ENCODE assay signal across 36 cellular contexts in the genomic region with DNA sequence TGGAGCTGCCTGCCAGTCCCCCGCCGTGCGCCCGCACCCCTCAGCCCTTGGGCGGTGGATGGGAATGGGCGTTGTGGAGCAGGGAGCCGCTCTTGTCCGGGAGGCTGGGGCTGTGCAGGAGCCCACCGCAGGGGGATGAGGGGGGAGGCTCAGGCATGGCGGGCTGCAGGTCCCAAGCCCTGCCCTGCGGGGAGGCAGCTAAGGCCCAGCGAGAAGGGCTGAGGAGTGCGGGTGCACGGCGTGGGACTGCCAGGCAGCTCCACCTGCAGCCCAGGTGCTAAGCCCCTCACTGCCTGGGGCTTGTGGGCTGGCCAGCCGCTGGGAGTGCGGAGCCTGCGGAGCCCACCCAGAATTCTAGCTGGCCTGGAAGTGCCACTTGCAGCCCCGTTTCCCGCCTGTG.
"Had no signal": no experiment of that assay in that cellular context is flagged by ENCODE, and none has a peak within 500 bp of the region (broad histone marks: within the 10 kb centered on the region; RNA-seq: fewer than 3 reads in every experiment).

No MANE protein-coding gene starts in this region.

- H3K4me1 Mint-ChIP-seq: activated B cell treated with CpG ODN at 0.5 μM for 24 hours; activated CD4-positive, alpha-beta T cell treated with anti-CD3 and anti-CD28 coated beads, Interleukin-2, amount 10 ng/mL, durations not matched to agents 24 days and 14 days; activated naive CD4-positive, alpha-beta T cell treated with anti-CD3 and anti-CD28 coated beads, Interleukin-2, amount 50 U/mL, for 24 hours; activated naive CD8-positive, alpha-beta T cell treated with anti-CD3 and anti-CD28 coated beads, Interleukin-2, amount 10 ng/mL, durations not matched to agents 7 days and 5 days; activated naive CD8-positive, alpha-beta T cell treated with anti-CD3 and anti-CD28 coated beads, Interleukin-2, amount 50 U/mL, for 24 hours; activated T-helper 17 cell treated with anti-CD3 and anti-CD28 coated beads, Interleukin-2, amount 50 U/mL, for 72 hours; central memory CD8-positive, alpha-beta T cell had no signal

- H3K9me3 Mint-ChIP-seq: activated CD8-positive, alpha-beta T cell treated with anti-CD3 and anti-CD28 coated beads for 36 hours; activated T-helper 1 cell treated with anti-CD3 and anti-CD28 coated beads, Interleukin-12 subunit alpha, Interleukin-12 subunit beta, Interleukin-2, Interleukin-4 antibody, amounts not matched to agents 30 ng/mL and 10 ng/mL and 1 ng/mL, durations not matched to agents 14 hours and 24 hours and 36 hours; T-helper 1 cell treated with Interleukin-12 subunit alpha and Interleukin-12 subunit beta and Interleukin-4 antibody, amounts not matched to agents 30 μg/mL and 1 μg/mL, for 36 hours had no signal

- H3K27ac ChIP-seq: ascending aorta, cardiac muscle cell, VCaP had no signal

- H3K27ac Mint-ChIP-seq: activated B cell treated with CpG ODN at 0.5 μM for 24 hours; activated CD4-positive, alpha-beta memory T cell treated with anti-CD3 and anti-CD28 coated beads for 36 hours; activated CD4-positive, alpha-beta T cell treated with anti-CD3 and anti-CD28 coated beads, Interleukin-2, amount 10 ng/mL, durations not matched to agents 24 days and 14 days; activated CD8-positive, alpha-beta T cell treated with anti-CD3 and anti-CD28 coated beads for 36 hours; activated naive CD4-positive, alpha-beta T cell treated with anti-CD3 and anti-CD28 coated beads for 36 hours; activated naive CD4-positive, alpha-beta T cell treated with anti-CD3 and anti-CD28 coated beads, Interleukin-2, amount 50 U/mL, for 24 hours; activated naive CD8-positive, alpha-beta T cell; activated naive CD8-positive, alpha-beta T cell treated with anti-CD3 and anti-CD28 coated beads, Interleukin-2, amount 10 ng/mL, durations not matched to agents 7 days and 5 days; activated naive CD8-positive, alpha-beta T cell treated with anti-CD3 and anti-CD28 coated beads, Interleukin-2, amount 50 U/mL, for 24 hours; activated T-cell treated with anti-CD3 and anti-CD28 coated beads, Interleukin-2, amount 50 U/mL, for 72 hours; activated T-helper 1 cell treated with anti-CD3 and anti-CD28 coated beads, Interleukin-12 subunit alpha, Interleukin-12 subunit beta, Interleukin-2, Interleukin-4 antibody, amounts not matched to agents 30 ng/mL and 10 ng/mL and 1 ng/mL, durations not matched to agents 14 hours and 24 hours and 36 hours; activated T-helper 17 cell treated with anti-CD3 and anti-CD28 coated beads, Interleukin-2, amount 50 U/mL, for 72 hours; brain; T-helper 1 cell treated with Interleukin-12 subunit alpha and Interleukin-12 subunit beta and Interleukin-4 antibody, amounts not matched to agents 30 μg/mL and 1 μg/mL, for 36 hours; T-helper 2 cell treated with Interferon-gamma antibody and Interleukin-4, amounts not matched to agents 5 μg/mL and 100 μg/mL, for 36 hours had no signal

- H3K27me3 Mint-ChIP-seq: activated B cell treated with CpG ODN at 0.5 μM for 24 hours; activated CD4-positive, alpha-beta memory T cell treated with anti-CD3 and anti-CD28 coated beads for 36 hours; activated CD4-positive, alpha-beta T cell treated with anti-CD3 and anti-CD28 coated beads, Interleukin-2, amount 10 ng/mL, durations not matched to agents 24 days and 14 days; activated CD8-positive, alpha-beta T cell treated with anti-CD3 and anti-CD28 coated beads for 36 hours; activated naive CD4-positive, alpha-beta T cell treated with anti-CD3 and anti-CD28 coated beads, Interleukin-2, amount 50 U/mL, for 24 hours; activated naive CD8-positive, alpha-beta T cell; activated naive CD8-positive, alpha-beta T cell treated with anti-CD3 and anti-CD28 coated beads, Interleukin-2, amount 10 ng/mL, durations not matched to agents 7 days and 5 days; activated naive CD8-positive, alpha-beta T cell treated with anti-CD3 and anti-CD28 coated beads, Interleukin-2, amount 50 U/mL, for 24 hours; activated T-helper 17 cell treated with anti-CD3 and anti-CD28 coated beads, Interleukin-2, amount 50 U/mL, for 72 hours; brain; central memory CD8-positive, alpha-beta T cell had no signal

- ATAC-seq: activated CD8-positive, alpha-beta T cell treated with anti-CD3 and anti-CD28 coated beads for 36 hours; activated naive CD8-positive, alpha-beta T cell treated with anti-CD3 and anti-CD28 coated beads, Interleukin-2, amount 50 U/mL, for 24 hours; activated T-cell treated with anti-CD3 and anti-CD28 coated beads, Interleukin-2, amount 50 U/mL, for 4 hours; activated T-cell treated with anti-CD3 and anti-CD28 coated beads, Interleukin-2, amount 50 U/mL, for 72 hours; activated T-helper 17 cell treated with anti-CD3 and anti-CD28 coated beads, Interleukin-2, amount 50 U/mL, for 72 hours had no signal

- H3K27me3 ChIP-seq: ascending aorta, cardiac muscle cell had no signal

- H3K4me3 ChIP-seq: ascending aorta, cardiac muscle cell had no signal

- H3K4me3 Mint-ChIP-seq: activated B cell treated with CpG ODN at 0.5 μM for 24 hours; activated CD4-positive, alpha-beta memory T cell treated with anti-CD3 and anti-CD28 coated beads for 36 hours; activated CD4-positive, alpha-beta T cell treated with anti-CD3 and anti-CD28 coated beads, Interleukin-2, amount 10 ng/mL, durations not matched to agents 24 days and 14 days; activated CD8-positive, alpha-beta T cell treated with anti-CD3 and anti-CD28 coated beads for 36 hours; activated naive CD4-positive, alpha-beta T cell treated with anti-CD3 and anti-CD28 coated beads for 36 hours; activated naive CD4-positive, alpha-beta T cell treated with anti-CD3 and anti-CD28 coated beads, Interleukin-2, amount 50 U/mL, for 24 hours; activated naive CD8-positive, alpha-beta T cell; activated naive CD8-positive, alpha-beta T cell treated with anti-CD3 and anti-CD28 coated beads, Interleukin-2, amount 10 ng/mL, durations not matched to agents 7 days and 5 days; activated naive CD8-positive, alpha-beta T cell treated with anti-CD3 and anti-CD28 coated beads, Interleukin-2, amount 50 U/mL, for 24 hours; activated T-cell treated with anti-CD3 and anti-CD28 coated beads, Interleukin-2, amount 50 U/mL, for 4 hours; activated T-cell treated with anti-CD3 and anti-CD28 coated beads, Interleukin-2, amount 50 U/mL, for 72 hours; activated T-helper 1 cell treated with anti-CD3 and anti-CD28 coated beads, Interleukin-12 subunit alpha, Interleukin-12 subunit beta, Interleukin-2, Interleukin-4 antibody, amounts not matched to agents 30 ng/mL and 10 ng/mL and 1 ng/mL, durations not matched to agents 14 hours and 24 hours and 36 hours; activated T-helper 17 cell treated with anti-CD3 and anti-CD28 coated beads, Interleukin-2, amount 50 U/mL, for 72 hours; brain; central memory CD8-positive, alpha-beta T cell; T-helper 1 cell treated with Interleukin-12 subunit alpha and Interleukin-12 subunit beta and Interleukin-4 antibody, amounts not matched to agents 30 μg/mL and 1 μg/mL, for 36 hours; T-helper 2 cell treated with Interferon-gamma antibody and Interleukin-4, amounts not matched to agents 5 μg/mL and 100 μg/mL, for 36 hours had no signal

- H3K9me3 ChIP-seq: ascending aorta had no signal

- H3K4me1 ChIP-seq: ascending aorta had no signal

- H3K36me3 ChIP-seq: ascending aorta, cardiac muscle cell had no signal

- DNase-seq: activated B cell treated with CpG ODN at 0.5 μM for 24 hours; activated CD4-positive, alpha-beta memory T cell treated with anti-CD3 and anti-CD28 coated beads for 36 hours; activated CD4-positive, alpha-beta T cell treated with anti-CD3 and anti-CD28 coated beads for 4 hours; activated CD4-positive, alpha-beta T cell treated with anti-CD3 and anti-CD28 coated beads, Interleukin-2, amount 10 ng/mL, durations not matched to agents 24 days and 14 days; activated CD4-positive, alpha-beta T cell treated with anti-CD3 and anti-CD28 coated beads, Interleukin-2, amount 50 U/mL, for 1 hour; activated CD4-positive, alpha-beta T cell treated with anti-CD3 and anti-CD28 coated beads, Interleukin-2, amount 50 U/mL, for 4 hours; activated CD4-positive, CD25-positive, alpha-beta regulatory T cell treated with anti-CD3 and anti-CD28 coated beads, Interleukin-2, amount 50 U/mL, for 72 hours; activated CD8-positive, alpha-beta memory T cell treated with anti-CD3 and anti-CD28 coated beads, Interleukin-2, amount 50 U/mL, for 4 hours; activated CD8-positive, alpha-beta T cell treated with anti-CD3 and anti-CD28 coated beads for 36 hours; activated naive CD4-positive, alpha-beta T cell; activated naive CD4-positive, alpha-beta T cell treated with anti-CD3 and anti-CD28 coated beads for 36 hours; activated naive CD8-positive, alpha-beta T cell treated with anti-CD3 and anti-CD28 coated beads, Interleukin-2, amount 10 ng/mL, durations not matched to agents 7 days and 5 days; activated naive CD8-positive, alpha-beta T cell treated with anti-CD3 and anti-CD28 coated beads, Interleukin-2, amount 50 U/mL, for 24 hours; activated T-cell treated with anti-CD3 and anti-CD28 coated beads for 4 hours; activated T-cell treated with anti-CD3 and anti-CD28 coated beads, Interleukin-2, amount 50 U/mL, for 1 hour; activated T-cell treated with anti-CD3 and anti-CD28 coated beads, Interleukin-2, amount 50 U/mL, for 4 hours; activated T-cell treated with anti-CD3 and anti-CD28 coated beads, Interleukin-2, amount 50 U/mL, for 72 hours; amygdala; anterior cingulate cortex; caudate nucleus; cerebellar nuclear complex; SW 1271; T-helper 1 cell; T-helper 2 cell; T-helper 9 cell had no signal
